Comparison of ENCODE assay signal across 8 cellular contexts in the genomic region with DNA sequence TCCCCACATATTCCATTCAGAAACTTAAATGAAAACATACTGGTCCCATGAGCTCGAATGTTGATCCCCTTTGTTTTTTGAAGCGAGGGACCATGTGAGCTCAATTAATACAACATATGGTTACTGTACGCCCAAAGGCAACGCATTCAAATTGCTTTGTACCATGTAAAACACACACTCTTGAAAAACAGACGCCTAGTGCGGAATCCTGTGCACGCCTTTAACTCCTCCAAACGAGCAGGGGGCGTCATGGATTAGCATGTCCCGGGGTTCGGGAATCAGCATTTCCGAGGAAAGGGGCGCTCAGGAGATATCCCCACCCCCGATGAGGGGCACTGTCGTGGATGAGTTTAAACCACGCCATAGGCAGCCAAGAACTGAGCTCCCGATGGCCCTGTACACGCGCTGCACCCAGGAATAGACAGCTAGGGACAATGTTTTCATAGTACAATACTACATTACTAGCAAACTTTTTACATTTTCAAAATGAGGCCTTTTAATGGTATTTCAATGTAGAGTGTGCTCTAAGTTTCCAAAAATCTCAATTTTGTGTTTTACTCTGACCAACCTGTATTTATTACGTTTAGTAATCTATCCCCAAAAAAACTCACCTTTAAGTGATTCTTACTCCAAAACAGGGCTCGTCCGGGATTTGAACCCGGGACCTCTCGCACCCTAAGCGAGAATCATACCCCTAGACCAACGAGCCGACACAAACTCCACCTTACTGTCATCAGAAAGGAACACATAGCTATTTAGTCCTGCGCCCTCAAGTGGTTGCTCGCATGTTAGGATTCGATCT. TPM values are rescaled to one million over a fixed set of nuclear protein-coding genes. Genes with fewer than 3 reads are reported as not detected.
DNase-seq lines count a peak whose midpoint lies in the region; ATAC-seq and TF ChIP-seq lines count a peak whose summit lies in the region.

No MANE protein-coding gene starts in this region.

- H3K27me3 Mint-ChIP-seq in GM23338 (ENCODE audit: insufficient read depth, low read depth, poor library complexity) (peaks cover 29% of the 10 kb centered on the region), neural crest cell (ENCODE audit: low read depth) (peaks cover 41% of the 10 kb centered on the region)
- H3K27me3 Mint-ChIP-seq in activated T-helper 2 cell treated with anti-CD3 and anti-CD28 coated beads, Interferon-gamma antibody, Interleukin-2, Interleukin-4, amounts not matched to agents 10 μg/mL and 5 μg/mL and 100 μg/mL, durations not matched to agents 14 hours and 24 hours and 36 hours (ENCODE audit: low read depth), result peaks cover 4% of the 10 kb centered on the region

- intact Hi-C loops in activated T-helper 2 cell treated with anti-CD3 and anti-CD28 coated beads, Interferon-gamma antibody, Interleukin-2, Interleukin-4, amounts not matched to agents 10 μg/mL and 5 μg/mL and 100 μg/mL, durations not matched to agents 14 hours and 24 hours and 36 hours (cut with micrococcal nuclease), result loop anchor here (1.0 to 5.0 kb wide), 5 partner anchors 87 to 492 kb away; a partner anchor contains a TSS
- intact Hi-C loops in stomach (cut with DNase I; ENCODE audit: low total_unique reads), result no loop called here

- H3K36me3 Mint-ChIP-seq in GM23338 (ENCODE audit: low read depth) (peaks cover 8% of the 10 kb centered on the region), neural crest cell (ENCODE audit: low read depth) (peaks cover 9% of the 10 kb centered on the region)
- H3K36me3 Mint-ChIP-seq in activated T-helper 2 cell treated with anti-CD3 and anti-CD28 coated beads, Interferon-gamma antibody, Interleukin-2, Interleukin-4, amounts not matched to agents 10 μg/mL and 5 μg/mL and 100 μg/mL, durations not matched to agents 14 hours and 24 hours and 36 hours (ENCODE audit: low read depth), result no peaks in the 10 kb centered on the region

- TF ChIP-seq CTCF in DOHH2 (IDR thresholded peaks at IDR 0.05; ENCODE audit: low read depth, low read length, poor library complexity, severe bottlenecking) (peak; percentile 70), GM23338 (conservative IDR thresholded peaks at IDR 0.05; ENCODE audit: low read depth in 2 of 2) (peak; percentile 92 to 98), neural crest cell (conservative IDR thresholded peaks at IDR 0.05) (peak; percentile 88), stomach (IDR thresholded peaks at IDR 0.05) (peak in 5 of 7 experiments; percentile 65 to 86 (median 81))

- H3K4me3 ChIP-seq in DOHH2 (ENCODE audit: low read length), result peak overlapping the region; percentile 87
- peak overlapping the region; percentile 82 for H3K4me3 ChIP-seq in GM23338
- H3K4me3 ChIP-seq in stomach, result peak overlapping the region; percentile 55 to 79 (median 64)

- H3K27me3 ChIP-seq in DOHH2 (ENCODE audit: control insufficient read depth, low read length) (peaks cover 35% of the 10 kb centered on the region), GM23338 (ENCODE audit: insufficient read depth) (peaks cover 28% of the 10 kb centered on the region), stomach (no peaks in the 10 kb centered on the region)

- peak overlapping the region; percentile 77 for H3K27ac ChIP-seq in DOHH2 (ENCODE audit: low read depth, low read length)
- H3K27ac ChIP-seq in GM23338 (ENCODE audit: low read depth), result no peak overlapping the region
- peak overlapping the region; percentile 87 to 95 (median 92) for H3K27ac ChIP-seq in stomach

- ATAC-seq in GM23338, result peak; percentile 34

- no peaks in the 10 kb centered on the region for H3K9me2 ChIP-seq in DOHH2 (replicated peaks; ENCODE audit: control insufficient read depth, low read length)
- no peaks in the 10 kb centered on the region for H3K9me2 ChIP-seq in GM23338 (ENCODE audit: insufficient read depth)

- peak overlapping the region; percentile 52; the same call in 1 of the 2 replicates for H2AFZ ChIP-seq in GM23338

- H3F3A ChIP-seq in DOHH2 (ENCODE audit: control insufficient read depth, insufficient read depth) (peaks cover 36% of the 10 kb centered on the region), GM23338 (replicated peaks; ENCODE audit: low read depth) (0 out of 2 replicates have a peak, but pooled peaks cover 4% of the 10 kb centered on the region)

- H3K4me1 ChIP-seq in DOHH2 (ENCODE audit: control insufficient read depth, low read length) (peaks cover 46% of the 10 kb centered on the region), GM23338 (ENCODE audit: insufficient read depth) (peaks cover 28% of the 10 kb centered on the region), stomach (peaks cover 0 to 29% (median 19%) of the 10 kb centered on the region in 4 donors)

- no peaks in the 10 kb centered on the region for H3K79me2 ChIP-seq in DOHH2 (ENCODE audit: control insufficient read depth, low read length)
- H3K79me2 ChIP-seq in GM23338 (replicated peaks; ENCODE audit: insufficient read depth), result no peaks in the 10 kb centered on the region

- DNase-seq in GM23338 (ENCODE audit: low spot score) (peak; percentile 86), Kasumi-1 (lab: John Stamatoyannopoulos, UW) (peak; percentile 85 to 87), RPMI7951 (ENCODE audit: low read depth) (peak; percentile 83), fibroblast of the conjunctiva (ENCODE audit: low read depth) (peak; percentile 85), neural crest cell (ENCODE audit: low read depth, low spot score) (peak; percentile 93), stomach (peak; percentile 89)
- peak; percentile 83 for DNase-seq in activated T-helper 2 cell treated with anti-CD3 and anti-CD28 coated beads, Interferon-gamma antibody, Interleukin-2, Interleukin-4, amounts not matched to agents 10 μg/mL and 5 μg/mL and 100 μg/mL, durations not matched to agents 14 hours and 24 hours and 36 hours (ENCODE audit: low spot score)

- H3K9me3 Mint-ChIP-seq in GM23338, result peaks cover 9% of the 10 kb centered on the region
- no peaks in the 10 kb centered on the region for H3K9me3 Mint-ChIP-seq in activated T-helper 2 cell treated with anti-CD3 and anti-CD28 coated beads, Interferon-gamma antibody, Interleukin-2, Interleukin-4, amounts not matched to agents 10 μg/mL and 5 μg/mL and 100 μg/mL, durations not matched to agents 14 hours and 24 hours and 36 hours
- H3K9me3 Mint-ChIP-seq in neural crest cell, result peaks cover 2% of the 10 kb centered on the region

- TF ChIP-seq POLR2A in stomach (IDR thresholded peaks at IDR 0.05), result no peak

- H3K27ac Mint-ChIP-seq in GM23338, result peak overlapping the region; percentile 80; the same call in 1 of the 2 replicates
- H3K27ac Mint-ChIP-seq in activated T-helper 2 cell treated with anti-CD3 and anti-CD28 coated beads, Interferon-gamma antibody, Interleukin-2, Interleukin-4, amounts not matched to agents 10 μg/mL and 5 μg/mL and 100 μg/mL, durations not matched to agents 14 hours and 24 hours and 36 hours, result peak overlapping the region; percentile 87
- H3K27ac Mint-ChIP-seq in neural crest cell (ENCODE audit: unreplicated experiment), result peak overlapping the region; percentile 94

- peaks cover 18% of the 10 kb centered on the region for H3K4me1 Mint-ChIP-seq in GM23338
- peaks cover 29% of the 10 kb centered on the region for H3K4me1 Mint-ChIP-seq in activated T-helper 2 cell treated with anti-CD3 and anti-CD28 coated beads, Interferon-gamma antibody, Interleukin-2, Interleukin-4, amounts not matched to agents 10 μg/mL and 5 μg/mL and 100 μg/mL, durations not matched to agents 14 hours and 24 hours and 36 hours (ENCODE audit: low read depth)
- H3K4me1 Mint-ChIP-seq in neural crest cell, result peaks cover 31% of the 10 kb centered on the region

- H4K20me1 ChIP-seq in DOHH2 (ENCODE audit: control insufficient read depth, insufficient read depth, low read depth, low read length) (no peaks in the 10 kb centered on the region), GM23338 (replicated peaks; ENCODE audit: insufficient read depth) (no peaks in the 10 kb centered on the region)

- no peaks in the 10 kb centered on the region for H3K9me3 ChIP-seq in DOHH2 (ENCODE audit: control insufficient read depth, insufficient read depth, low read length)
- H3K9me3 ChIP-seq in stomach, result no peaks in the 10 kb centered on the region

- H3K4me3 Mint-ChIP-seq in GM23338 (peak overlapping the region; percentile 94), neural crest cell (peak overlapping the region; percentile 94)
- H3K4me3 Mint-ChIP-seq in activated T-helper 2 cell treated with anti-CD3 and anti-CD28 coated beads, Interferon-gamma antibody, Interleukin-2, Interleukin-4, amounts not matched to agents 10 μg/mL and 5 μg/mL and 100 μg/mL, durations not matched to agents 14 hours and 24 hours and 36 hours (ENCODE audit: low read depth), result peak overlapping the region; percentile 87

- TF ChIP-seq EP300 in stomach (IDR thresholded peaks at IDR 0.05), result no peak

- 0 to 1% (median 0%) methylated on average over 30 of the region's 30 CpGs for WGBS in stomach, 5 donors

- no peaks in the 10 kb centered on the region for H3K36me3 ChIP-seq in DOHH2 (ENCODE audit: control insufficient read depth, low read length)
- H3K36me3 ChIP-seq in GM23338 (ENCODE audit: insufficient read depth), result no peaks in the 10 kb centered on the region
- no peaks in the 10 kb centered on the region for H3K36me3 ChIP-seq in stomach

- H3K4me2 ChIP-seq in DOHH2 (ENCODE audit: low read length), result peak overlapping the region; percentile 75
- H3K4me2 ChIP-seq in GM23338, result peak overlapping the region; percentile 95

TF ChIP-seq in GM23338, 12 proteins besides CTCF, POLR2A, EP300 and RAD21 (continues in another document):
- no peak for TF ChIP-seq STAT1 (IDR thresholded peaks at IDR 0.05; ENCODE audit: unreplicated experiment)
- peak; percentile 71 for TF ChIP-seq CREB1 (CRISPR knock-in tag; IDR thresholded peaks at IDR 0.05; ENCODE audit: low read depth)
- TF ChIP-seq ZNF331 (CRISPR knock-in tag; IDR thresholded peaks at IDR 0.05; ENCODE audit: low read depth), result no peak
- TF ChIP-seq, protein P1, sequence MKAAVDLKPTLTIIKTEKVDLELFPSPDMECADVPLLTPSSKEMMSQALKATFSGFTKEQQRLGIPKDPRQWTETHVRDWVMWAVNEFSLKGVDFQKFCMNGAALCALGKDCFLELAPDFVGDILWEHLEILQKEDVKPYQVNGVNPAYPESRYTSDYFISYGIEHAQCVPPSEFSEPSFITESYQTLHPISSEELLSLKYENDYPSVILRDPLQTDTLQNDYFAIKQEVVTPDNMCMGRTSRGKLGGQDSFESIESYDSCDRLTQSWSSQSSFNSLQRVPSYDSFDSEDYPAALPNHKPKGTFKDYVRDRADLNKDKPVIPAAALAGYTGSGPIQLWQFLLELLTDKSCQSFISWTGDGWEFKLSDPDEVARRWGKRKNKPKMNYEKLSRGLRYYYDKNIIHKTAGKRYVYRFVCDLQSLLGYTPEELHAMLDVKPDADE (IDR thresholded peaks at IDR 0.05), result peak; percentile 25; the same call in 1 of the 2 replicates

RNA-seq across cellular contexts. Expression of a gene that starts 6.7 kb away (rescaled TPM):
- total RNA-seq in GM23338 (2014; rRNA removed; shearing (Covaris generic)), result 85.1 and 86.5 TPM in 2 replicates
- polyA plus RNA-seq in GM23338 (2016; fragmentation: Nextera tagmentation; extraction: Ambion mirVana), result 26.6 and 35.1 TPM in 2 replicates
- 48.0 and 59.1 TPM in 2 replicates for total RNA-seq in RPMI7951 (2014; rRNA removed; shearing (Covaris generic))
- total RNA-seq in activated T-helper 2 cell treated with anti-CD3 and anti-CD28 coated beads, Interferon-gamma antibody, Interleukin-2, Interleukin-4, amounts not matched to agents 10 μg/mL and 5 μg/mL and 100 μg/mL, durations not matched to agents 14 hours and 24 hours and 36 hours, result 36.7 and 40.5 TPM in 2 replicates
- total RNA-seq in neural crest cell, result 113 and 114 TPM in 2 replicates
- total RNA-seq in stomach, result 100 to 1,000 TPM in 1 of 5 donors, 10 to 100 TPM in 4; 29.9 to 115 (median 51.9) TPM
- 10 to 100 TPM in 2 of 3 donors, 1 to 10 TPM in 1; 7.2 to 25.0 (median 15.7) TPM for polyA plus RNA-seq in stomach
